In genomic region chr17:13016881-13017622, GRCh38 we compare ENCODE assay signal across 7 cellular contexts. TPM values are rescaled to one million over a fixed set of nuclear protein-coding genes. Genes with fewer than 3 reads are reported as not detected.
DNase-seq lines count a peak whose midpoint lies in the region; ATAC-seq and TF ChIP-seq lines count a peak whose summit lies in the region.

No MANE protein-coding gene starts in this region.

- peak overlapping the region; percentile 76 for H3K9ac ChIP-seq in fibroblast of lung (ENCODE audit: insufficient read depth, low read length)

- H3K27ac ChIP-seq in fibroblast of lung (ENCODE audit: insufficient read depth, low read length), result peak overlapping the region; percentile 69
- peak overlapping the region; percentile 87 for H3K27ac ChIP-seq in osteoblast (ENCODE audit: low read depth, low read length)

- TF ChIP-seq CTCF in fibroblast of lung (conservative IDR thresholded peaks at IDR 0.05 in 1 of 2, IDR thresholded peaks at IDR 0.05 in 1 of 2; ENCODE audit: low read depth in 1 of 2, low read length in 2 of 2) (no peak), osteoblast (IDR thresholded peaks at IDR 0.05; ENCODE audit: extremely low read depth, low read depth, low read length) (no peak)

- H3K4me1 ChIP-seq in fibroblast of lung (ENCODE audit: control insufficient read depth, extremely low read depth, insufficient read depth, low read length) (no peaks in the 10 kb centered on the region), osteoblast (ENCODE audit: insufficient read depth, low read length) (peaks cover 12% of the 10 kb centered on the region)

- peaks cover 16% of the 10 kb centered on the region for H3K36me3 ChIP-seq in fibroblast of lung (ENCODE audit: control insufficient read depth, insufficient read depth, low read length)
- peaks cover 40% of the 10 kb centered on the region for H3K36me3 ChIP-seq in osteoblast (ENCODE audit: insufficient read depth, low read length)

- H3K4me2 ChIP-seq in fibroblast of lung (ENCODE audit: extremely low read depth, insufficient read depth, low read length) (peak overlapping the region; percentile 71), osteoblast (ENCODE audit: insufficient read depth, low read length) (peak overlapping the region; percentile 90)

- H3K9me3 ChIP-seq in fibroblast of lung (ENCODE audit: control insufficient read depth, insufficient read depth, low read depth, low read length) (no peaks in the 10 kb centered on the region), osteoblast (ENCODE audit: low read depth, low read length) (no peaks in the 10 kb centered on the region)

- H3K27me3 ChIP-seq in fibroblast of lung (ENCODE audit: control insufficient read depth, insufficient read depth, low read length), result no peaks in the 10 kb centered on the region
- no peaks in the 10 kb centered on the region for H3K27me3 ChIP-seq in osteoblast (ENCODE audit: insufficient read depth, low read length)

- H2AFZ ChIP-seq in fibroblast of lung (ENCODE audit: low read length), result peak overlapping the region; percentile 81
- peak overlapping the region; percentile 86 for H2AFZ ChIP-seq in osteoblast (ENCODE audit: low read length)

- DNase-seq in fibroblast of lung (ENCODE audit: low read depth in 2 of 2) (peak in 1 of 2 donors; percentile 29), osteoblast (ENCODE audit: insufficient read length, low spot score, missing footprints) (peak; percentile 80), C1 segment of cervical spinal cord (lab: John Stamatoyannopoulos, UW) (no peak), germinal center (ENCODE audit: low spot score) (no peak)

- peaks cover 10% of the 10 kb centered on the region for H3K79me2 ChIP-seq in fibroblast of lung (ENCODE audit: control insufficient read depth, insufficient read depth, low read length)
- peaks cover 30% of the 10 kb centered on the region for H3K79me2 ChIP-seq in osteoblast (ENCODE audit: insufficient read depth, low read length)

- peak; percentile 26 for ATAC-seq in GM19035 (IDR thresholded peaks at IDR 0.05; ENCODE audit: unreplicated experiment)
- ATAC-seq in HG02885 (IDR thresholded peaks at IDR 0.05; ENCODE audit: poor library complexity, unreplicated experiment), result peak; percentile 25
- peak; percentile 29 for ATAC-seq in SK-N-SH treated with all-trans-retinoic acid at 6 μM for 48 hours

- H3K4me3 ChIP-seq in fibroblast of lung (replicated peaks in 1 of 4; ENCODE audit: control extremely low read depth in 1 of 4, insufficient read depth in 1 of 4, low read depth in 3 of 4, low read length in 4 of 4), result peak overlapping the region; percentile 62 to 92 (median 77)
- H3K4me3 ChIP-seq in osteoblast (ENCODE audit: insufficient read depth, low read length), result peak overlapping the region; percentile 79

- H4K20me1 ChIP-seq in fibroblast of lung (ENCODE audit: control insufficient read depth, extremely low read depth, insufficient read depth, low read length) (no peaks in the 10 kb centered on the region), osteoblast (ENCODE audit: insufficient read depth, low read length) (no peaks in the 10 kb centered on the region)

TF ChIP-seq in SK-N-SH treated with all-trans-retinoic acid at 6 μM for 48 hours, 23 proteins besides CTCF, POLR2A, EP300 and RAD21:
- no peak for TF ChIP-seq ESRRG (CRISPR knock-in tag; IDR thresholded peaks at IDR 0.05)

RNA-seq across cellular contexts. Expression of gene ELAC2, which starts 0.8 kb away (rescaled TPM):
- total RNA-seq in fibroblast of lung (37.5 and 47.2 TPM in 2 replicates), osteoblast (41.6 and 43.9 TPM in 2 replicates)
- polyA plus RNA-seq in fibroblast of lung, result 36.9 and 61.3 TPM in 2 replicates
- 31.8 and 49.3 TPM in 2 replicates for polyA plus RNA-seq in fibroblast of lung (2012)
- polyA minus RNA-seq in fibroblast of lung (ENCODE audit: low replicate concordance), result 69.8 and 132 TPM in 2 replicates
